Comparison of ENCODE assay signal across 25 cellular contexts in the genomic region with DNA sequence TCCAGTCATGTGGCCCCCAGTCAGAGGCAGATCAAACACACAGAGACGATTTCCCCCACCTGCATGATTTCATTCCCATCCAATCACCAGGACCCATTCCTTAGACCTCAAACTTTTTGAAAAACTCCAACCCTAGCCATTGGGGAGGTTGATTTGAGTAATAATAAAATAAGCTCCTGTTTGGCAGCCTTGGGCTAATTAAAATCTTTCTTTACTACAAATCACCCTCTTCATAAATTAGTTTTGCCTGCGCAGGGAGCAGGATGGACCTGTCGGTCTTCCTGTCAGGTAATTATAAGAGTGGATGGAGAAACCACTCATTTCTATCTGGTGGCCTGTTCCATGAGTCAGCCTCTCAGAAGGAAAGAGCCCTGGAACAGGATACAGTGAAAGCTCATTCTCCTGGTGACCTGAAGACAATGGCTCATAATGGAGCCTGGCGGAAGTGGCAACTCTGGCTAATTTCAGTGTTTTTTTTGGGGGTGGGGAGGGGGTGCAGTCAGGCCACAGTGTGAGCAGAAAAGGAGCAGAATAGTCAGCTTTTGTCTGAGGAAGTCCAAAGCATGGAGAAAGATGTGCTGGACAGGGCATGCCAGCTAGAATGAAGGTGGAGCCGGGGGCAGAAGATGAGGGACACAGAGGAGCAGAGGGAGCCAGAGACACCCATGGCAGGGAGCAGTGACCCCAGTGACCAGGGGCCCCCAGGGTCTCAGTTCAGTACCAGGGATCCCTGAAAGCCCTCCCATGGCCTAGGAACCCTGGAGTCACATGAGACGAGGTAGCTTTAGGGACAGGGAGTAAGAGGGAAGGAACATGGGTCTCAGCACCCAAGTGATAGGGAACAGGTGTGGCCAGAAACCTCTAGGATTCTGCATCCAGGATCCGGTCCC. TPM values are rescaled to one million over a fixed set of nuclear protein-coding genes. Genes with fewer than 3 reads are reported as not detected.
"Had no signal": no experiment of that assay in that cellular context is flagged by ENCODE, and none has a peak within 500 bp of the region (broad histone marks: within the 10 kb centered on the region; RNA-seq: fewer than 3 reads in every experiment).

No MANE protein-coding gene starts in this region.

- DNase-seq: activated CD4-positive, alpha-beta T cell treated with anti-CD3 and anti-CD28 coated beads, Interleukin-2, amount 10 ng/mL, durations not matched to agents 24 days and 14 days; activated CD4-positive, CD25-positive, alpha-beta regulatory T cell; activated CD8-positive, alpha-beta T cell treated with anti-CD3 and anti-CD28 coated beads for 36 hours; activated naive CD4-positive, alpha-beta T cell treated with anti-CD3 and anti-CD28 coated beads for 36 hours; activated naive CD8-positive, alpha-beta T cell treated with anti-CD3 and anti-CD28 coated beads, Interleukin-2, amount 50 U/mL, for 24 hours; activated T-cell treated with anti-CD3 and anti-CD28 coated beads, Interleukin-2, amount 50 U/mL, for 24 hours; anterior cingulate cortex; cerebellar nuclear complex; cortex of kidney; effector CD8-positive, alpha-beta T cell; foreskin fibroblast; glutamatergic neuron; hippocampal formation; lower lobe of right lung; naive thymus-derived CD8-positive, alpha-beta T cell; right cardiac atrium; T-helper 17 cell had no signal

- H3K9me3 ChIP-seq: lower lobe of right lung, prostate gland, tibial nerve had no signal

- H3K4me1 ChIP-seq: lower lobe of right lung, prostate gland, tibial nerve had no signal

- H3K27ac ChIP-seq: lower lobe of right lung, prostate gland, skin epidermis, tibial nerve had no signal

- FAIRE-seq: islet of Langerhans, urothelium cell line had no signal

- ATAC-seq: activated CD8-positive, alpha-beta T cell treated with anti-CD3 and anti-CD28 coated beads for 36 hours; activated naive CD8-positive, alpha-beta T cell treated with anti-CD3 and anti-CD28 coated beads, Interleukin-2, amount 50 U/mL, for 24 hours; lower lobe of right lung; naive thymus-derived CD8-positive, alpha-beta T cell; right cardiac atrium; T-helper 17 cell had no signal

- H3K36me3 ChIP-seq: lower lobe of right lung, prostate gland, tibial nerve had no signal

- H3K4me3 ChIP-seq: lower lobe of right lung, prostate gland, skin epidermis, tibial nerve had no signal

- H3K27me3 ChIP-seq: tibial nerve had no signal

RNA-seq across cellular contexts. Expression of a gene that starts 31.8 kb away (rescaled TPM):
- total RNA-seq: activated CD4-positive, alpha-beta T cell treated with anti-CD3 and anti-CD28 coated beads, Interleukin-2, amount 10 ng/mL, durations not matched to agents 24 days and 14 days; activated CD8-positive, alpha-beta T cell treated with anti-CD3 and anti-CD28 coated beads for 36 hours; activated naive CD4-positive, alpha-beta T cell treated with anti-CD3 and anti-CD28 coated beads for 36 hours; activated T-helper 2 cell treated with anti-CD3 and anti-CD28 coated beads, Interferon-gamma antibody, Interleukin-2, Interleukin-4, amounts not matched to agents 10 μg/mL and 5 μg/mL and 100 μg/mL, durations not matched to agents 14 hours and 24 hours and 36 hours; lower lobe of right lung; mesenteric fat pad; naive thymus-derived CD8-positive, alpha-beta T cell; osteocyte; prostate gland; right cardiac atrium; tibial nerve had no signal
- polyA plus RNA-seq: naive thymus-derived CD8-positive, alpha-beta T cell; right cardiac atrium had no signal

RNA-seq across cellular contexts. Expression of a gene that starts 52.4 kb away (rescaled TPM):
- total RNA-seq: activated CD4-positive, alpha-beta T cell treated with anti-CD3 and anti-CD28 coated beads, Interleukin-2, amount 10 ng/mL, durations not matched to agents 24 days and 14 days; activated CD8-positive, alpha-beta T cell treated with anti-CD3 and anti-CD28 coated beads for 36 hours; activated naive CD4-positive, alpha-beta T cell treated with anti-CD3 and anti-CD28 coated beads for 36 hours; activated T-helper 2 cell treated with anti-CD3 and anti-CD28 coated beads, Interferon-gamma antibody, Interleukin-2, Interleukin-4, amounts not matched to agents 10 μg/mL and 5 μg/mL and 100 μg/mL, durations not matched to agents 14 hours and 24 hours and 36 hours; naive thymus-derived CD8-positive, alpha-beta T cell; osteocyte; T-helper 17 cell had no signal
- polyA plus RNA-seq: naive thymus-derived CD8-positive, alpha-beta T cell had no signal
